In the genomic region with DNA sequence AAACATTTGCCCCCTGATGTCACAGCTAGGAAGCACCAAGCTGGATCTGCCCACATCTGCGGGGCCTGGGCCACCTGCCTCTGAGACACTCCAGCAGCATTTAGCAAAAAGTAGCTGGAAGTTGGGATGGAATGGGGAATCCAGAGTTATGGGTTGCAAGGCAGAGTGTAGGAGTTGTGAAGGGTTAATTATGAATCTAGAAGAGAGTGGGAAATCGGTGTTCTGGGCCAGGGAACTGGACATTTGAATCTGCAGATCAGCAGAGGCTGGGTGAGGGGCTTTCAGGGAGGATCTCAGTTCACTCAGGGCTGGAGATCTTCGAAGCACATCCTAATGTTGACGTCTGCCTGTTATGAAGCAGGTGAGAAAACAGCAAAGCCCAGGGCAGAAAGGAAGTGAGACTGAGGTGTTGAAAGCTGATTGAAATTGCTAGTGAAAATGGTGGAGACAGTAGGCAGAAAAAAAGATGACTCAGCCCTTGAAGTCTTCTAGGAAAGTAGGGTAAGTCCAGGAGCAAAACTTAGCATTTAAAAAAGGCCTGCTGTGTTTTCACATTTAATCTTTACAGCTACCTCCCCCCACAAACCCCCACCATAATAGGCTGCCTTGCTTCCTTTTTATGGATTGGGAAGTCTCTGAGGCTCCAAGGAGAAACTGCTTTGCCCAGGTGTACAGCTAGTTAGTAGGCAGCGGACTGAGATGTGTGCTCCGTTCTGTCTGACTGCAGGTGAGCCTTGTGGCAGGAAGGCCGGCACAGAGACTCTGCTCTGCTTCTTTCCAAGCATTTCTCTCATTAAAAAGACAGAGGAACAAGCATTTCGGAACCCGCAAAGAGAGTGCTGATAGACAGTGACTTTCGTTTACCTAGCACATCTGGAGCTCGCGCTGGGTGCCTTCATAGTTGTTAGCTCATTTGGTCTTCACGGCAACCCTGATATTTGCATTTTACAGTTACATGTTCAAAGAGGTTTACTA, we compare ENCODE assay signal across 1 cellular context.
TF ChIP-seq lines count a peak whose summit lies in the region.

No MANE protein-coding gene starts in this region.

TF ChIP-seq in K562, 482 proteins besides CTCF, POLR2A, EP300 and RAD21 (continued from another document and continues in another):
- TF ChIP-seq, protein P1, sequence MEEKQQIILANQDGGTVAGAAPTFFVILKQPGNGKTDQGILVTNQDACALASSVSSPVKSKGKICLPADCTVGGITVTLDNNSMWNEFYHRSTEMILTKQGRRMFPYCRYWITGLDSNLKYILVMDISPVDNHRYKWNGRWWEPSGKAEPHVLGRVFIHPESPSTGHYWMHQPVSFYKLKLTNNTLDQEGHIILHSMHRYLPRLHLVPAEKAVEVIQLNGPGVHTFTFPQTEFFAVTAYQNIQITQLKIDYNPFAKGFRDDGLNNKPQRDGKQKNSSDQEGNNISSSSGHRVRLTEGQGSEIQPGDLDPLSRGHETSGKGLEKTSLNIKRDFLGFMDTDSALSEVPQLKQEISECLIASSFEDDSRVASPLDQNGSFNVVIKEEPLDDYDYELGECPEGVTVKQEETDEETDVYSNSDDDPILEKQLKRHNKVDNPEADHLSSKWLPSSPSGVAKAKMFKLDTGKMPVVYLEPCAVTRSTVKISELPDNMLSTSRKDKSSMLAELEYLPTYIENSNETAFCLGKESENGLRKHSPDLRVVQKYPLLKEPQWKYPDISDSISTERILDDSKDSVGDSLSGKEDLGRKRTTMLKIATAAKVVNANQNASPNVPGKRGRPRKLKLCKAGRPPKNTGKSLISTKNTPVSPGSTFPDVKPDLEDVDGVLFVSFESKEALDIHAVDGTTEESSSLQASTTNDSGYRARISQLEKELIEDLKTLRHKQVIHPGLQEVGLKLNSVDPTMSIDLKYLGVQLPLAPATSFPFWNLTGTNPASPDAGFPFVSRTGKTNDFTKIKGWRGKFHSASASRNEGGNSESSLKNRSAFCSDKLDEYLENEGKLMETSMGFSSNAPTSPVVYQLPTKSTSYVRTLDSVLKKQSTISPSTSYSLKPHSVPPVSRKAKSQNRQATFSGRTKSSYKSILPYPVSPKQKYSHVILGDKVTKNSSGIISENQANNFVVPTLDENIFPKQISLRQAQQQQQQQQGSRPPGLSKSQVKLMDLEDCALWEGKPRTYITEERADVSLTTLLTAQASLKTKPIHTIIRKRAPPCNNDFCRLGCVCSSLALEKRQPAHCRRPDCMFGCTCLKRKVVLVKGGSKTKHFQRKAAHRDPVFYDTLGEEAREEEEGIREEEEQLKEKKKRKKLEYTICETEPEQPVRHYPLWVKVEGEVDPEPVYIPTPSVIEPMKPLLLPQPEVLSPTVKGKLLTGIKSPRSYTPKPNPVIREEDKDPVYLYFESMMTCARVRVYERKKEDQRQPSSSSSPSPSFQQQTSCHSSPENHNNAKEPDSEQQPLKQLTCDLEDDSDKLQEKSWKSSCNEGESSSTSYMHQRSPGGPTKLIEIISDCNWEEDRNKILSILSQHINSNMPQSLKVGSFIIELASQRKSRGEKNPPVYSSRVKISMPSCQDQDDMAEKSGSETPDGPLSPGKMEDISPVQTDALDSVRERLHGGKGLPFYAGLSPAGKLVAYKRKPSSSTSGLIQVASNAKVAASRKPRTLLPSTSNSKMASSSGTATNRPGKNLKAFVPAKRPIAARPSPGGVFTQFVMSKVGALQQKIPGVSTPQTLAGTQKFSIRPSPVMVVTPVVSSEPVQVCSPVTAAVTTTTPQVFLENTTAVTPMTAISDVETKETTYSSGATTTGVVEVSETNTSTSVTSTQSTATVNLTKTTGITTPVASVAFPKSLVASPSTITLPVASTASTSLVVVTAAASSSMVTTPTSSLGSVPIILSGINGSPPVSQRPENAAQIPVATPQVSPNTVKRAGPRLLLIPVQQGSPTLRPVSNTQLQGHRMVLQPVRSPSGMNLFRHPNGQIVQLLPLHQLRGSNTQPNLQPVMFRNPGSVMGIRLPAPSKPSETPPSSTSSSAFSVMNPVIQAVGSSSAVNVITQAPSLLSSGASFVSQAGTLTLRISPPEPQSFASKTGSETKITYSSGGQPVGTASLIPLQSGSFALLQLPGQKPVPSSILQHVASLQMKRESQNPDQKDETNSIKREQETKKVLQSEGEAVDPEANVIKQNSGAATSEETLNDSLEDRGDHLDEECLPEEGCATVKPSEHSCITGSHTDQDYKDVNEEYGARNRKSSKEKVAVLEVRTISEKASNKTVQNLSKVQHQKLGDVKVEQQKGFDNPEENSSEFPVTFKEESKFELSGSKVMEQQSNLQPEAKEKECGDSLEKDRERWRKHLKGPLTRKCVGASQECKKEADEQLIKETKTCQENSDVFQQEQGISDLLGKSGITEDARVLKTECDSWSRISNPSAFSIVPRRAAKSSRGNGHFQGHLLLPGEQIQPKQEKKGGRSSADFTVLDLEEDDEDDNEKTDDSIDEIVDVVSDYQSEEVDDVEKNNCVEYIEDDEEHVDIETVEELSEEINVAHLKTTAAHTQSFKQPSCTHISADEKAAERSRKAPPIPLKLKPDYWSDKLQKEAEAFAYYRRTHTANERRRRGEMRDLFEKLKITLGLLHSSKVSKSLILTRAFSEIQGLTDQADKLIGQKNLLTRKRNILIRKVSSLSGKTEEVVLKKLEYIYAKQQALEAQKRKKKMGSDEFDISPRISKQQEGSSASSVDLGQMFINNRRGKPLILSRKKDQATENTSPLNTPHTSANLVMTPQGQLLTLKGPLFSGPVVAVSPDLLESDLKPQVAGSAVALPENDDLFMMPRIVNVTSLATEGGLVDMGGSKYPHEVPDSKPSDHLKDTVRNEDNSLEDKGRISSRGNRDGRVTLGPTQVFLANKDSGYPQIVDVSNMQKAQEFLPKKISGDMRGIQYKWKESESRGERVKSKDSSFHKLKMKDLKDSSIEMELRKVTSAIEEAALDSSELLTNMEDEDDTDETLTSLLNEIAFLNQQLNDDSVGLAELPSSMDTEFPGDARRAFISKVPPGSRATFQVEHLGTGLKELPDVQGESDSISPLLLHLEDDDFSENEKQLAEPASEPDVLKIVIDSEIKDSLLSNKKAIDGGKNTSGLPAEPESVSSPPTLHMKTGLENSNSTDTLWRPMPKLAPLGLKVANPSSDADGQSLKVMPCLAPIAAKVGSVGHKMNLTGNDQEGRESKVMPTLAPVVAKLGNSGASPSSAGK (IDR thresholded peaks at IDR 0.05): no peak; the same call in 1 of the 2 replicates
- no peak for TF ChIP-seq SRSF1 (IDR thresholded peaks at IDR 0.05; ENCODE audit: low read depth, low read length)
- no peak for TF ChIP-seq ZNF655 (CRISPR knock-in tag; IDR thresholded peaks at IDR 0.05)
- TF ChIP-seq JUND (IDR thresholded peaks at IDR 0.05; ENCODE audit: borderline replicate concordance, low read depth, low read length): peak; percentile 82
- peak; percentile 36; the same call in 1 of the 3 replicates for TF ChIP-seq JUND (tag; IDR thresholded peaks at IDR 0.05; ENCODE audit: borderline replicate concordance, low read depth, low read length)
- no peak for TF ChIP-seq ZNF143 (CRISPR knock-in tag; IDR thresholded peaks at IDR 0.05)
- no peak for TF ChIP-seq ZBTB1 (CRISPR knock-in tag; IDR thresholded peaks at IDR 0.05; ENCODE audit: borderline replicate concordance, low read depth)
- TF ChIP-seq SP1 (CRISPR knock-in tag; IDR thresholded peaks at IDR 0.05): no peak
- TF ChIP-seq ZKSCAN3 (CRISPR knock-in tag; IDR thresholded peaks at IDR 0.05): no peak
- TF ChIP-seq GABPA (tag; conservative IDR thresholded peaks at IDR 0.05; ENCODE audit: low read depth): no peak
- TF ChIP-seq BACH1 (tag; IDR thresholded peaks at IDR 0.05): peak; percentile 67; the same call in 1 of the 2 replicates
- TF ChIP-seq MAFF (IDR thresholded peaks at IDR 0.05; ENCODE audit: low read length): peak; percentile 73
- no peak for TF ChIP-seq HNRNPUL1 (IDR thresholded peaks at IDR 0.05; ENCODE audit: low read length)
- no peak; a peak in 1 of 3 replicates for TF ChIP-seq CBX3 (IDR thresholded peaks at IDR 0.05; ENCODE audit: borderline replicate concordance in 1 of 2, low read length in 2 of 2)
- no peak for TF ChIP-seq GTF2F1 (IDR thresholded peaks at IDR 0.05; ENCODE audit: low read depth, low read length)
- TF ChIP-seq, protein P2, sequence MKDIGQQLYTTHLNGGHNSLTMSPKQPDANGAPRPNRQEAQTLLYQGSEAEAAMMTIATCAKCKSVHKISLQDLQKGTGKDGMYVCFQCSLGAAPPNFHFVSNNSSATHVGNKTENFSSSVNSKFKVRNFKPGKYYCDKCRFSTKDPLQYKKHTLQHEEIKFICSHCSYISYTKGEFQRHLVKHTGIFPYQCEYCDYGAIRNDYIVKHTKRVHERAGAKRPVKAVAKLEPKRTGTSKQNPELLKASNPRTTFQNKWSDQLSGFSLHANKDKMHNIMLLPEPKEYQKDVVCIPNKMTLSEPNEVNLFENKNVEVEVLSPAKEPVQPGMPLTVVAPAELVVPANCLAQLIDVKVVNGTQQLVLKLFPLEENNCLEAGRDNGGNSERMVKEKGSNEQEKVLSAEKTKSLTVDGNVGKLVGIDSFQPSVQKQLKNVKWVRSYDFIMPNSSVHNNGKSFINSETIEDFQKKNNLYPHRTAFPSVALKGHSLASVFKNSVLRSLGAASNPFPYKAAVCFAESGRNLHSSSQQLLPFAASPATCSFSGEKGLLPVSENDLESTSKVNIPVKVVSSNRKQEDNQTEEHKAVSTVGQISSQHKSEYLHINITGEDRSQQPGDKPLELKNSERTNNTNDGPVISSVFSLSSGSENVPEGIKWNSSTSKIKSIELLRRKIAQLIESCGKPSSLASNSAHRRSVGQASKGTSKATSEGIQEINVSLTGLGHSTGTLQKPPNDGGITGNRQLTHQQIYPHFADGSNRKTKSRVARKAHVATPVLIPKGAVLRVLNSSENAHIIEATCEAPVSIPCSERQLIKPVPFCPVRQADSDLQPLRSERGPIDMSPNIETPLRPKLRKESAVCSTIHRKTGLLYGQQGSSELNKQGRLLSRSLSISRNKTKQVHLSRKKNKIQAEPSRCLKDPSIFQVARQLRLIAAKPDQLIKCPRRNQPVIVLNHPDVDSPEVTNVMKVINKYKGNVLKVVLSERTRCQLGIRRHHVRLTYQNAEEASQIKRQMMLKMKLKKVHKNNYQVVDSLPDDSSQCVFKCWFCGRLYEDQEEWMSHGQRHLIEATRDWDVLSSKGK (CRISPR knock-in tag; IDR thresholded peaks at IDR 0.05): no peak
- no peak for TF ChIP-seq EWSR1 (IDR thresholded peaks at IDR 0.05; ENCODE audit: borderline replicate concordance, low read depth, partially characterized antibody)
- TF ChIP-seq SRF (CRISPR knock-in tag; IDR thresholded peaks at IDR 0.05): no peak
- no peak for TF ChIP-seq ZNF165 (CRISPR knock-in tag; IDR thresholded peaks at IDR 0.05; ENCODE audit: borderline replicate concordance)
- no peak for TF ChIP-seq SNRNP70 (optimal IDR thresholded peaks at IDR 0.05; ENCODE audit: low read depth, low read length)
- no peak; the same call in 1 of the 2 replicates for TF ChIP-seq TEAD4 (IDR thresholded peaks at IDR 0.05; ENCODE audit: low read length)
- no peak for TF ChIP-seq TEAD4 (CRISPR knock-in tag; IDR thresholded peaks at IDR 0.05; ENCODE audit: borderline replicate concordance)
- no peak for TF ChIP-seq CSDE1 (IDR thresholded peaks at IDR 0.05)
- peak; percentile 69 for TF ChIP-seq FOSL1 (tag; conservative IDR thresholded peaks at IDR 0.05)
- no peak for TF ChIP-seq PURB (CRISPR knock-in tag; IDR thresholded peaks at IDR 0.05; ENCODE audit: low read depth)
- TF ChIP-seq, protein P3, sequence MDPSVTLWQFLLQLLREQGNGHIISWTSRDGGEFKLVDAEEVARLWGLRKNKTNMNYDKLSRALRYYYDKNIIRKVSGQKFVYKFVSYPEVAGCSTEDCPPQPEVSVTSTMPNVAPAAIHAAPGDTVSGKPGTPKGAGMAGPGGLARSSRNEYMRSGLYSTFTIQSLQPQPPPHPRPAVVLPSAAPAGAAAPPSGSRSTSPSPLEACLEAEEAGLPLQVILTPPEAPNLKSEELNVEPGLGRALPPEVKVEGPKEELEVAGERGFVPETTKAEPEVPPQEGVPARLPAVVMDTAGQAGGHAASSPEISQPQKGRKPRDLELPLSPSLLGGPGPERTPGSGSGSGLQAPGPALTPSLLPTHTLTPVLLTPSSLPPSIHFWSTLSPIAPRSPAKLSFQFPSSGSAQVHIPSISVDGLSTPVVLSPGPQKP (CRISPR knock-in tag; IDR thresholded peaks at IDR 0.05): no peak
- no peak for TF ChIP-seq SMAD3 (CRISPR knock-in tag; conservative IDR thresholded peaks at IDR 0.05)
- TF ChIP-seq RBM22 (IDR thresholded peaks at IDR 0.05; ENCODE audit: low read depth, low read length, poor library complexity, severe bottlenecking): no peak
- no peak for TF ChIP-seq SAFB2 (IDR thresholded peaks at IDR 0.05; ENCODE audit: borderline replicate concordance, low read depth, low read length, severe bottlenecking)
- no peak for TF ChIP-seq FUS (optimal IDR thresholded peaks at IDR 0.05; ENCODE audit: low read depth, low read length)
- TF ChIP-seq CREB3L1 (IDR thresholded peaks at IDR 0.05; ENCODE audit: borderline replicate concordance, low read depth): no peak
- TF ChIP-seq DIDO1 (tag; IDR thresholded peaks at IDR 0.05; ENCODE audit: low read depth): no peak
- no peak for TF ChIP-seq CC2D1A (IDR thresholded peaks at IDR 0.05)
- TF ChIP-seq OTX1 (CRISPR knock-in tag; IDR thresholded peaks at IDR 0.05): no peak
- TF ChIP-seq TEAD1 (CRISPR knock-in tag; IDR thresholded peaks at IDR 0.05): no peak
- no peak for TF ChIP-seq BHLHE40 (IDR thresholded peaks at IDR 0.05; ENCODE audit: low read length)
- 0 out of 2 replicates have a peak, but pooled peaks have one; percentile 11 for TF ChIP-seq SMAD4 (CRISPR knock-in tag; conservative IDR thresholded peaks at IDR 0.05)
